In genomic region chr5:107472620-107473064, GRCh38 we compare ENCODE assay signal across 18 cellular contexts.
DNase-seq lines count a peak whose midpoint lies in the region; ATAC-seq and TF ChIP-seq lines count a peak whose summit lies in the region.
"Had no signal": no experiment of that assay in that cellular context is flagged by ENCODE, and none has a peak within 500 bp of the region (broad histone marks: within the 10 kb centered on the region; RNA-seq: fewer than 3 reads in every experiment).

No MANE protein-coding gene starts in this region.

- 50% methylated on average over 2 of the region's 2 CpGs for WGBS in SK-N-SH (ENCODE audit: low lambda C conversion rate)
- 73 to 82% methylated on average over 2 of the region's 2 CpGs for WGBS in transverse colon (ENCODE audit: low coverage in 1 of 2), 2 donors

- H3K27ac ChIP-seq in SK-N-SH (ENCODE audit: low read depth in 2 of 2, low read length in 1 of 2): no peak overlapping the region
- no peak overlapping the region for H3K27ac ChIP-seq in transverse colon
- H3K27ac ChIP-seq: psoas muscle had no signal

- peaks cover 54% of the 10 kb centered on the region for H3K4me1 Mint-ChIP-seq in type B pancreatic cell (ENCODE audit: unreplicated experiment)
- H3K4me1 Mint-ChIP-seq: activated naive CD4-positive, alpha-beta T cell treated with anti-CD3 and anti-CD28 coated beads, Interleukin-2, amount 50 U/mL, for 24 hours had no signal

- H3K4me3 ChIP-seq in SK-N-SH (ENCODE audit: low read depth in 2 of 2, low read length in 1 of 2) (no peak overlapping the region), transverse colon (no peak overlapping the region)
- H3K4me3 ChIP-seq: psoas muscle had no signal

- POLR2A ChIA-PET in SK-N-SH (lab: Yijun Ruan, JAX): no interaction called here

- H3K36me3 ChIP-seq in SK-N-SH (replicated peaks in 1 of 2; ENCODE audit: control insufficient read depth in 1 of 2, insufficient read depth in 2 of 2, low read length in 1 of 2): no peaks in the 10 kb centered on the region
- H3K36me3 ChIP-seq in transverse colon: no peaks in the 10 kb centered on the region

- H3K27me3 Mint-ChIP-seq in type B pancreatic cell: no peaks in the 10 kb centered on the region
- H3K27me3 Mint-ChIP-seq: activated naive CD4-positive, alpha-beta T cell treated with anti-CD3 and anti-CD28 coated beads, Interleukin-2, amount 50 U/mL, for 24 hours; naive B cell had no signal

- no peak for TF ChIP-seq RAD21 in SK-N-SH (IDR thresholded peaks at IDR 0.05; ENCODE audit: low read length)

- H3K4me3 Mint-ChIP-seq in type B pancreatic cell: no peak overlapping the region
- H3K4me3 Mint-ChIP-seq: activated naive CD4-positive, alpha-beta T cell treated with anti-CD3 and anti-CD28 coated beads, Interleukin-2, amount 50 U/mL, for 24 hours; brain; naive B cell had no signal

- no peaks in the 10 kb centered on the region for H3F3A ChIP-seq in SK-N-SH (replicated peaks; ENCODE audit: insufficient read depth)

- no peak overlapping the region for H2AFZ ChIP-seq in SK-N-SH (ENCODE audit: low read depth)

- intact Hi-C loops in transverse colon (cut with DNase I; ENCODE audit: low total_unique reads): no loop called here

- CTCF ChIA-PET in SK-N-SH (lab: Yijun Ruan, JAX): no interaction called here

- H3K27ac Mint-ChIP-seq in type B pancreatic cell: peak overlapping the region; percentile 57
- H3K27ac Mint-ChIP-seq: activated naive CD4-positive, alpha-beta T cell treated with anti-CD3 and anti-CD28 coated beads, Interleukin-2, amount 50 U/mL, for 24 hours; brain; naive B cell had no signal

- in situ Hi-C loops in transverse colon (cut with MboI; ENCODE audit: low pct_ligation_motif_present in 1 of 4, low pct_unique_long_range_greater_than_20kb in 1 of 4, low sequenced_read_pairs in 3 of 4): no loop called here

- no peaks in the 10 kb centered on the region for H3K27me3 ChIP-seq in SK-N-SH (ENCODE audit: insufficient read depth)
- no peaks in the 10 kb centered on the region for H3K27me3 ChIP-seq in transverse colon

- no peaks in the 10 kb centered on the region for H3K79me2 ChIP-seq in SK-N-SH (ENCODE audit: insufficient read depth)

- TF ChIP-seq EP300 in SK-N-SH (IDR thresholded peaks at IDR 0.05; ENCODE audit: borderline replicate concordance in 1 of 2, low read depth in 1 of 2, low read length in 1 of 2) (no peak), transverse colon (IDR thresholded peaks at IDR 0.05; ENCODE audit: low read depth) (no peak)

- no peak for TF ChIP-seq POLR2A in transverse colon (IDR thresholded peaks at IDR 0.05)

- H3K4me1 ChIP-seq in SK-N-SH (ENCODE audit: control insufficient read depth in 1 of 2, insufficient read depth in 2 of 2, low read depth in 1 of 2, low read length in 1 of 2) (peaks cover 12 to 13% of the 10 kb centered on the region in 2 experiments), transverse colon (peaks cover 5 to 32% (median 19%) of the 10 kb centered on the region in 4 donors)
- H3K4me1 ChIP-seq: psoas muscle had no signal

- no peak for DNase-seq in SK-N-SH
- DNase-seq in NCI-H69 (lab: John Stamatoyannopoulos, UW): peak; percentile 90
- DNase-seq in iPS DF 4.7 (ENCODE audit: extremely low read depth, low spot score): peak; percentile 51
- no peak for DNase-seq in type B pancreatic cell (ENCODE audit: extremely low spot score, unreplicated experiment)
- DNase-seq in DMS79 treated with DMSO at 0.1 percent for 48 hours (lab: John Stamatoyannopoulos, UW): no peak
- no peak for DNase-seq in transverse colon
- DNase-seq in Ammon's horn (ENCODE audit: low spot score): no peak
- DNase-seq: activated CD4-positive, alpha-beta T cell treated with anti-CD3 and anti-CD28 coated beads for 4 hours; COR-L47; dermis blood vessel endothelial cell; naive B cell; NCI-H446 treated with DMSO at 0.1 percent for 48 hours; psoas muscle; Right ventricle myocardium superior; stimulated activated naive CD8-positive, alpha-beta T cell treated with anti-CD3 and anti-CD28 coated beads, Interleukin-15, Interleukin-2, amounts not matched to agents 100 U/mL and 50 U/mL, for 24 hours had no signal

- H3K4me2 ChIP-seq in SK-N-SH: no peak overlapping the region

- H3K9me2 ChIP-seq in SK-N-SH: no peaks in the 10 kb centered on the region

- H3K9me3 ChIP-seq in SK-N-SH (no peaks in the 10 kb centered on the region), transverse colon (no peaks in the 10 kb centered on the region)
- H3K9me3 ChIP-seq: psoas muscle had no signal

- H3K36me3 Mint-ChIP-seq in type B pancreatic cell: no peaks in the 10 kb centered on the region
- H3K36me3 Mint-ChIP-seq: activated naive CD4-positive, alpha-beta T cell treated with anti-CD3 and anti-CD28 coated beads, Interleukin-2, amount 50 U/mL, for 24 hours; brain; naive B cell had no signal

- no peaks in the 10 kb centered on the region for H3K9me3 Mint-ChIP-seq in type B pancreatic cell
- H3K9me3 Mint-ChIP-seq: brain, naive B cell had no signal

- TF ChIP-seq CTCF in SK-N-SH (IDR thresholded peaks at IDR 0.05) (no peak), type B pancreatic cell (conservative IDR thresholded peaks at IDR 0.05) (no peak), transverse colon (IDR thresholded peaks at IDR 0.05) (no peak)

- H3K9ac ChIP-seq in SK-N-SH: no peak overlapping the region

- H4K20me1 ChIP-seq in SK-N-SH (ENCODE audit: insufficient read depth): no peaks in the 10 kb centered on the region

- ATAC-seq in SK-N-SH treated with all-trans-retinoic acid at 6 μM for 48 hours: no peak
- ATAC-seq: psoas muscle; stimulated activated naive CD8-positive, alpha-beta T cell treated with anti-CD3 and anti-CD28 coated beads, Interleukin-15, Interleukin-2, amounts not matched to agents 100 U/mL and 50 U/mL, for 24 hours had no signal

TF ChIP-seq in SK-N-SH, 30 proteins besides CTCF, POLR2A, EP300 and RAD21:
- TF ChIP-seq NFIC (IDR thresholded peaks at IDR 0.05; ENCODE audit: borderline replicate concordance) (no peak), CHD2 (IDR thresholded peaks at IDR 0.05; ENCODE audit: low read length, partially characterized antibody) (no peak), SIN3A (IDR thresholded peaks at IDR 0.05; ENCODE audit: borderline replicate concordance, low read depth, low read length) (no peak), TCF12 (IDR thresholded peaks at IDR 0.05) (no peak; the same call in 1 of the 2 replicates), RFX5 (IDR thresholded peaks at IDR 0.05; ENCODE audit: low read length) (no peak), JUND (IDR thresholded peaks at IDR 0.05) (no peak), GATA2 (CRISPR knock-in tag; IDR thresholded peaks at IDR 0.05) (peak; percentile 33; the same call in 1 of the 2 replicates), IRF3 (IDR thresholded peaks at IDR 0.05; ENCODE audit: low read depth, low read length) (no peak)

TF ChIP-seq in SK-N-SH treated with all-trans-retinoic acid at 6 μM for 48 hours, 23 proteins besides CTCF, POLR2A, EP300 and RAD21:
- no peak for TF ChIP-seq OSR1 (CRISPR knock-in tag; IDR thresholded peaks at IDR 0.05)

Comparison
In these comparisons a context has a peak if more than half of its experiments do, and no peak if none do; other contexts are left out.
1. DNase-seq: peak in NCI-H69 (single experiment) and iPS DF 4.7 (single experiment); none in SK-N-SH (single experiment), type B pancreatic cell (single experiment), DMS79 treated with DMSO at 0.1 percent for 48 hours (single experiment), transverse colon (single experiment) and Ammon's horn (single experiment).